ENCODE assay signal across 1 cellular context in the genomic region with DNA sequence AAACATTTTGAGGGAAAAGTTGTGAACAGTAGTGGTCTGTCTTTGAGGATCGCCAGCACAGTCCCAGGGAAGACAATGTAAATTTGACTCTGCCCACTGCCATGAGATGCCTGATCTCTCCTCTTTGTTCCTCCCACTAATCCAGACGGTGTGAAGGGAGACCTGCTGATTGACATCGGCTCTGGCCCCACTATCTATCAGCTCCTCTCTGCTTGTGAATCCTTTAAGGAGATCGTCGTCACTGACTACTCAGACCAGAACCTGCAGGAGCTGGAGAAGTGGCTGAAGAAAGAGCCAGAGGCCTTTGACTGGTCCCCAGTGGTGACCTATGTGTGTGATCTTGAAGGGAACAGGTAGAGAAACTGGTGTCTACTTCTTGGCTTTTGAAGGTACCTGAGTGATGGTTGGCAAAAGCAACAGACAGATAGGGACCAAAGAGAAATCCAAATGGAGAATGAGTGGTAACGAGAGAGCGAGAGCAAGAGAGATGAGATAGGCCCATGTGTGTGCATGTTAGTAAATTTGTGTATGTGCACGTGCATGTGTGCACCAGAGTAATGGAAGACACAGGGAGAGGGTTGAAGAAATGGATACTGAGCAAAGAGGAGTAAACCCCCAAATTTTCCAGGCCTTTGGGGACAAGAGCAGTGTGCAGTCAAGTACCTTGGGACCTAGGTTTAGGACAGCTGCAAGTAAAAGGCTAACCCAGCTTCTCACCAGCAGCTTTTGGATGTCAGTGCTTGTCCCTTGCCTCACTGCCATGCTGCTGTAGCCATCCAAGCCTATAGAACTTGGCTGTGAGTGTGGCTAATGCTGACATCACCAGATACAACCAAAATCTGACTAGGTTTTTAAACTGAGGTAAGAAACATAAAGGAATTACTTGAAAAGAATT.
TF ChIP-seq lines count a peak whose summit lies in the region.

No MANE protein-coding gene starts in this region.

TF ChIP-seq in IMR-90, 13 proteins besides CTCF, POLR2A, EP300 and RAD21 (continued from another document):
- TF ChIP-seq, protein P1, sequence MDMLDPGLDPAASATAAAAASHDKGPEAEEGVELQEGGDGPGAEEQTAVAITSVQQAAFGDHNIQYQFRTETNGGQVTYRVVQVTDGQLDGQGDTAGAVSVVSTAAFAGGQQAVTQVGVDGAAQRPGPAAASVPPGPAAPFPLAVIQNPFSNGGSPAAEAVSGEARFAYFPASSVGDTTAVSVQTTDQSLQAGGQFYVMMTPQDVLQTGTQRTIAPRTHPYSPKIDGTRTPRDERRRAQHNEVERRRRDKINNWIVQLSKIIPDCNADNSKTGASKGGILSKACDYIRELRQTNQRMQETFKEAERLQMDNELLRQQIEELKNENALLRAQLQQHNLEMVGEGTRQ (IDR thresholded peaks at IDR 0.05; ENCODE audit: low read depth, low read length) = no peak
- TF ChIP-seq MXI1 (IDR thresholded peaks at IDR 0.05; ENCODE audit: borderline replicate concordance, low read depth, low read length) = no peak
- TF ChIP-seq SMC3 (IDR thresholded peaks at IDR 0.05; ENCODE audit: low read depth, low read length) = no peak
- TF ChIP-seq RFX5 (IDR thresholded peaks at IDR 0.05; ENCODE audit: low read depth, low read length) = no peak
- TF ChIP-seq, protein P2, sequence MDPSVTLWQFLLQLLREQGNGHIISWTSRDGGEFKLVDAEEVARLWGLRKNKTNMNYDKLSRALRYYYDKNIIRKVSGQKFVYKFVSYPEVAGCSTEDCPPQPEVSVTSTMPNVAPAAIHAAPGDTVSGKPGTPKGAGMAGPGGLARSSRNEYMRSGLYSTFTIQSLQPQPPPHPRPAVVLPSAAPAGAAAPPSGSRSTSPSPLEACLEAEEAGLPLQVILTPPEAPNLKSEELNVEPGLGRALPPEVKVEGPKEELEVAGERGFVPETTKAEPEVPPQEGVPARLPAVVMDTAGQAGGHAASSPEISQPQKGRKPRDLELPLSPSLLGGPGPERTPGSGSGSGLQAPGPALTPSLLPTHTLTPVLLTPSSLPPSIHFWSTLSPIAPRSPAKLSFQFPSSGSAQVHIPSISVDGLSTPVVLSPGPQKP (IDR thresholded peaks at IDR 0.05; ENCODE audit: borderline replicate concordance, low read depth, low read length) = no peak
TF ChIP-seq in IMR-90: peak in this region for 0.
